ENCODE assay signal across 12 cellular contexts in genomic region chr16:79451196-79451816, GRCh38.
A peak's percentile ranks its signal among the peaks of the same experiment; 100 is the strongest.
DNase-seq lines count a peak whose midpoint lies in the region; ATAC-seq and TF ChIP-seq lines count a peak whose summit lies in the region.
"Had no signal": no experiment of that assay in that cellular context is flagged by ENCODE, and none has a peak within 500 bp of the region (broad histone marks: within the 10 kb centered on the region; RNA-seq: fewer than 3 reads in every experiment).

No MANE protein-coding gene starts in this region.

- H3K9me3 ChIP-seq in DND-41 (ENCODE audit: insufficient read depth, low read length, severe bottlenecking): no peaks in the 10 kb centered on the region
- no peaks in the 10 kb centered on the region for H3K9me3 ChIP-seq in Karpas-422 (ENCODE audit: low read length)
- no peaks in the 10 kb centered on the region for H3K9me3 ChIP-seq in thyroid gland
- H3K9me3 ChIP-seq in SJCRH30 (replicated peaks): no peaks in the 10 kb centered on the region
- H3K9me3 ChIP-seq: Caco-2, SK-N-SH had no signal

- H3K36me3 Mint-ChIP-seq in activated T-helper 17 cell treated with anti-CD3 and anti-CD28 coated beads, Interleukin-2, amount 50 U/mL, for 72 hours (ENCODE audit: low read depth): no peaks in the 10 kb centered on the region
- H3K36me3 Mint-ChIP-seq in chondrocyte (ENCODE audit: low read depth): no peaks in the 10 kb centered on the region
- H3K36me3 Mint-ChIP-seq: activated naive CD4-positive, alpha-beta T cell treated with anti-CD3 and anti-CD28 coated beads, Interleukin-2, amount 50 U/mL, for 72 hours had no signal

- H3K4me1 ChIP-seq in DND-41 (ENCODE audit: insufficient read depth, low read length) (peaks cover 17% of the 10 kb centered on the region), Karpas-422 (ENCODE audit: low read length) (no peaks in the 10 kb centered on the region), thyroid gland (no peaks in the 10 kb centered on the region), SJCRH30 (no peaks in the 10 kb centered on the region)
- H3K4me1 ChIP-seq: Caco-2 had no signal

- peak overlapping the region; percentile 15; the same call in 1 of the 2 replicates for H3K4me2 ChIP-seq in DND-41 (ENCODE audit: insufficient read depth, low read length)
- H3K4me2 ChIP-seq in Karpas-422 (ENCODE audit: low read depth, low read length, poor library complexity, severe bottlenecking): no peak overlapping the region
- H3K4me2 ChIP-seq: SK-N-SH had no signal

- H3K27ac ChIP-seq in DND-41 (ENCODE audit: low read length) (peak overlapping the region; percentile 30; the same call in 1 of the 2 replicates), Karpas-422 (ENCODE audit: low read length) (no peak overlapping the region), thyroid gland (no peak overlapping the region), SJCRH30 (no peak overlapping the region)

- WGBS in thyroid gland, 2 donors: 73 to 82% methylated on average over 4 of the region's 4 CpGs

- H3K4me3 ChIP-seq in DND-41 (ENCODE audit: low read depth in 1 of 2, low read length in 2 of 2) (no peak overlapping the region), Karpas-422 (ENCODE audit: low read length) (no peak overlapping the region), thyroid gland (replicated peaks in 1 of 3) (no peak overlapping the region), SJCRH30 (no peak overlapping the region)

- H3K36me3 ChIP-seq in DND-41 (ENCODE audit: insufficient read depth, low read length): no peaks in the 10 kb centered on the region
- no peaks in the 10 kb centered on the region for H3K36me3 ChIP-seq in Karpas-422 (ENCODE audit: insufficient read depth, low read length)
- no peaks in the 10 kb centered on the region for H3K36me3 ChIP-seq in thyroid gland
- H3K36me3 ChIP-seq in SJCRH30: no peaks in the 10 kb centered on the region

- TF ChIP-seq CTCF in DND-41 (IDR thresholded peaks at IDR 0.05; ENCODE audit: borderline replicate concordance, extremely low read depth, low read length, poor library complexity, severe bottlenecking) (no peak), chondrocyte (IDR thresholded peaks at IDR 0.05) (no peak), thyroid gland (IDR thresholded peaks at IDR 0.05) (no peak)

- H3K27ac Mint-ChIP-seq in activated T-helper 17 cell treated with anti-CD3 and anti-CD28 coated beads, Interleukin-2, amount 50 U/mL, for 72 hours: peak overlapping the region; percentile 51
- H3K27ac Mint-ChIP-seq in chondrocyte (ENCODE audit: unreplicated experiment): no peak overlapping the region
- H3K27ac Mint-ChIP-seq: activated naive CD4-positive, alpha-beta T cell treated with anti-CD3 and anti-CD28 coated beads, Interleukin-2, amount 50 U/mL, for 72 hours had no signal

- H3K27me3 Mint-ChIP-seq in activated T-helper 17 cell treated with anti-CD3 and anti-CD28 coated beads, Interleukin-2, amount 50 U/mL, for 72 hours: no peaks in the 10 kb centered on the region
- H3K27me3 Mint-ChIP-seq in chondrocyte (ENCODE audit: low read depth): peaks cover 14% of the 10 kb centered on the region

- no peaks in the 10 kb centered on the region for H3K9me3 Mint-ChIP-seq in activated T-helper 17 cell treated with anti-CD3 and anti-CD28 coated beads, Interleukin-2, amount 50 U/mL, for 72 hours
- peaks cover 11% of the 10 kb centered on the region for H3K9me3 Mint-ChIP-seq in chondrocyte (ENCODE audit: low read depth)
- H3K9me3 Mint-ChIP-seq: activated naive CD4-positive, alpha-beta T cell treated with anti-CD3 and anti-CD28 coated beads, Interleukin-2, amount 50 U/mL, for 72 hours had no signal

- H2AFZ ChIP-seq in DND-41 (ENCODE audit: low read depth, low read length) (0 out of 2 replicates have a peak overlapping the region, but pooled peaks have one; percentile 13), Karpas-422 (ENCODE audit: low read length) (no peak overlapping the region)

- H3K27me3 ChIP-seq in DND-41 (ENCODE audit: insufficient read depth, low read length, poor library complexity) (no peaks in the 10 kb centered on the region), Karpas-422 (ENCODE audit: low read length) (no peaks in the 10 kb centered on the region), thyroid gland (no peaks in the 10 kb centered on the region), SJCRH30 (no peaks in the 10 kb centered on the region)

- no peaks in the 10 kb centered on the region for H3K9me2 ChIP-seq in Karpas-422 (replicated peaks; ENCODE audit: insufficient read depth, low read length)
- H3K9me2 ChIP-seq: SK-N-SH had no signal

- H3K4me1 Mint-ChIP-seq in activated T-helper 17 cell treated with anti-CD3 and anti-CD28 coated beads, Interleukin-2, amount 50 U/mL, for 72 hours: peaks cover 5% of the 10 kb centered on the region
- H3K4me1 Mint-ChIP-seq in chondrocyte (ENCODE audit: low read depth): no peaks in the 10 kb centered on the region

- H4K20me1 ChIP-seq in DND-41 (ENCODE audit: insufficient read depth, low read length) (no peaks in the 10 kb centered on the region), Karpas-422 (ENCODE audit: insufficient read depth, low read depth, low read length) (no peaks in the 10 kb centered on the region)

- DNase-seq in DND-41: peak; percentile 35
- DNase-seq in Karpas-422: peak; percentile 52
- DNase-seq in chondrocyte (ENCODE audit: low spot score): no peak
- no peak for DNase-seq in thyroid gland
- DNase-seq in HK-2 (ENCODE audit: unreplicated experiment): no peak
- DNase-seq in SJCRH30: no peak
- DNase-seq: Caco-2; SK-N-SH; stimulated activated naive CD4-positive, alpha-beta T cell had no signal

- ATAC-seq in DND-41 (ENCODE audit: insufficient read depth, low read depth): peak; percentile 86
- ATAC-seq in GM21423 (IDR thresholded peaks at IDR 0.05; ENCODE audit: unreplicated experiment): peak; percentile 84
- peak; percentile 87 for ATAC-seq in activated T-helper 17 cell treated with anti-CD3 and anti-CD28 coated beads, Interleukin-2, amount 50 U/mL, for 72 hours (replicated peaks)

- TF ChIP-seq POLR2A in thyroid gland (IDR thresholded peaks at IDR 0.05): no peak

- H3K79me2 ChIP-seq in DND-41 (ENCODE audit: insufficient read depth, low read length) (no peaks in the 10 kb centered on the region), Karpas-422 (ENCODE audit: low read length) (no peaks in the 10 kb centered on the region)

- H3K9ac ChIP-seq in DND-41 (ENCODE audit: low read depth, low read length) (no peak overlapping the region), Karpas-422 (ENCODE audit: low read length) (no peak overlapping the region)
- H3K9ac ChIP-seq: SK-N-SH had no signal

- intact Hi-C loops in thyroid gland (cut with DNase I): no loop called here

- peak overlapping the region; percentile 38 for H3K4me3 Mint-ChIP-seq in activated T-helper 17 cell treated with anti-CD3 and anti-CD28 coated beads, Interleukin-2, amount 50 U/mL, for 72 hours
- no peak overlapping the region for H3K4me3 Mint-ChIP-seq in chondrocyte (ENCODE audit: unreplicated experiment)

Comparison
In these comparisons a context has a peak if more than half of its experiments do, and no peak if none do; other contexts are left out.
1. DNase-seq: peak in DND-41 (single experiment) and Karpas-422 (single experiment); none in chondrocyte (single experiment), thyroid gland (0 of 2), HK-2 (single experiment) and SJCRH30 (0 of 2).
2. Peak in every context shown above with its lines, with median percentiles within 50 percentile points of each other: ATAC-seq.